Comparison of ENCODE assay signal across 9 cellular contexts in the genomic region with DNA sequence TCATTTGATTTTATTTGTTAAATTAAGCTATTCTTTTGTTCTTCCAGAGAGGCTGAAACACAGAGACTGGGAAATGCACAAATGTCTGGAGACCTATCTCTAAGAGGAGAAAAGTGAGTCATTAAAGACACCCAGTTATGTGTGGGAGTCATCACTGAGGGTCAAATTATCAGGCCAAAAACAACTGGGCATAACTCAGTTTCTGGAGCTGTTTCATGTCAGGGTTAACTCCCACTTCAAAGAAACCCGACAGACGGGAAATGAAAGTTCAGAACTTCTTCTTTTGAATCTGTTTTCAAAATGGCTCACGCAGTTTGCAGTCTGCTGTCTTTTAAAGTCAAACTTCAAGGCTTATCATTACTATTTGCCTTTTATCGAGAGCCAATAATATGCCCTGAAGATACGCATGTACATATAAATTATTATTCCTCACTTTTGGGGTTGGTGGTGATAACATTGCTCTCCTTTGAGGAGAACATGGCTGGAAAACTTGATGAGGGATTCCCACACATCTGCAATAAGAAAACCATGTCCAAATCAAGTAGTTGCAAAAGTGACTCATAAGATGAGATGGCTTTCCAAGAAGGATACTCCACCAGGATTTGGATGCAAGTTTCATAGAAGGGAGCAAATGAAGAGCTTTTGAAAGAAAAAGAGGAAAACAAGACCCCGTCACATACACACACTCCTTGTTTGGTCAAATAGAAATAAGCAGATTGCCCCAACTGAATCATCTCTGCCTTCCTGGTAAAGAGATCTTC.
DNase-seq lines count a peak whose midpoint lies in the region; ATAC-seq and TF ChIP-seq lines count a peak whose summit lies in the region.
"Had no signal": no experiment of that assay in that cellular context is flagged by ENCODE, and none has a peak within 500 bp of the region (broad histone marks: within the 10 kb centered on the region; RNA-seq: fewer than 3 reads in every experiment).

No MANE protein-coding gene starts in this region.

- no peaks in the 10 kb centered on the region for H3K27me3 ChIP-seq in gastrocnemius medialis

- no peaks in the 10 kb centered on the region for H3K4me1 ChIP-seq in gastrocnemius medialis

- peak; percentile 10 for DNase-seq in ELF-1 (ENCODE audit: low read depth, low spot score)
- peak; percentile 65 for DNase-seq in KBM-7
- DNase-seq in fibroblast of the aortic adventitia (ENCODE audit: low read depth), result peak; percentile 87
- DNase-seq in 8988T, result no peak
- DNase-seq in gastrocnemius medialis, result no peak
- DNase-seq in NCI-H748 treated with DMSO at 0.1 percent for 48 hours (lab: John Stamatoyannopoulos, UW), result no peak
- DNase-seq in DMS53 (lab: John Stamatoyannopoulos, UW), result no peak
- DNase-seq: activated naive CD8-positive, alpha-beta T cell treated with anti-CD3 and anti-CD28 coated beads, Interleukin-2, amount 10 ng/mL, durations not matched to agents 7 days and 5 days had no signal

- TF ChIP-seq CTCF in fibroblast of the aortic adventitia (IDR thresholded peaks at IDR 0.05; ENCODE audit: insufficient read depth, low read length) (no peak), gastrocnemius medialis (IDR thresholded peaks at IDR 0.05 in 4 of 5, conservative IDR thresholded peaks at IDR 0.05 in 1 of 5) (no peak)

- H3K27ac ChIP-seq in gastrocnemius medialis, result no peak overlapping the region

- H3K9me3 ChIP-seq in gastrocnemius medialis, result no peaks in the 10 kb centered on the region

- H3K36me3 ChIP-seq in gastrocnemius medialis, result no peaks in the 10 kb centered on the region

- in situ Hi-C loops in KBM-7 (cut with MboI; ENCODE audit: low pct_unique_long_range_greater_than_20kb, low sequenced_read_pairs), result no loop called here
- in situ Hi-C loops in gastrocnemius medialis (cut with MboI; ENCODE audit: low sequenced_read_pairs in 4 of 4), result no loop called here

- TF ChIP-seq POLR2A in gastrocnemius medialis (IDR thresholded peaks at IDR 0.05), result no peak

- intact Hi-C loops in gastrocnemius medialis (cut with DNase I; ENCODE audit: low total_unique reads), result no loop called here

- H3K4me3 ChIP-seq in fibroblast of the aortic adventitia (ENCODE audit: low read depth, low read length), result peak overlapping the region; percentile 15
- no peak overlapping the region for H3K4me3 ChIP-seq in gastrocnemius medialis

- peak; percentile 98 for ATAC-seq in GM21576 (IDR thresholded peaks at IDR 0.05; ENCODE audit: unreplicated experiment)
- ATAC-seq in gastrocnemius medialis, result no peak

Comparison
In these comparisons a context has a peak if more than half of its experiments do, and no peak if none do; other contexts are left out.
1. DNase-seq: peak in ELF-1 (single experiment), KBM-7 (single experiment) and fibroblast of the aortic adventitia (single experiment); none in 8988T (single experiment), gastrocnemius medialis (0 of 2), NCI-H748 treated with DMSO at 0.1 percent for 48 hours (single experiment) and DMS53 (single experiment).